24 cellular contexts compared by ENCODE assay signal in genomic region chr9:86036555-86036954, GRCh38.
DNase-seq lines count a peak whose midpoint lies in the region; FAIRE-seq and TF ChIP-seq lines count a peak whose summit lies in the region.
"Had no signal": no experiment of that assay in that cellular context is flagged by ENCODE, and none has a peak within 500 bp of the region (broad histone marks: within the 10 kb centered on the region; RNA-seq: fewer than 3 reads in every experiment).

No MANE protein-coding gene starts in this region.

- H3K9me3 Mint-ChIP-seq in nephron (no peaks in the 10 kb centered on the region), osteocyte (ENCODE audit: unreplicated experiment) (no peaks in the 10 kb centered on the region)
- no peaks in the 10 kb centered on the region for H3K9me3 Mint-ChIP-seq in activated T-cell treated with anti-CD3 and anti-CD28 coated beads, Interleukin-2, amount 50 U/mL, for 24 hours
- H3K9me3 Mint-ChIP-seq: activated T-helper 2 cell treated with anti-CD3 and anti-CD28 coated beads, Interferon-gamma antibody, Interleukin-2, Interleukin-4, amounts not matched to agents 10 μg/mL and 5 μg/mL and 100 μg/mL, durations not matched to agents 14 hours and 24 hours and 36 hours; HFFc6 had no signal

- TF ChIP-seq CTCF in VCaP (conservative IDR thresholded peaks at IDR 0.05) (no peak), nephron (IDR thresholded peaks at IDR 0.05; ENCODE audit: unreplicated experiment in 3 of 3) (no peak), osteocyte (IDR thresholded peaks at IDR 0.05) (no peak)

- peak overlapping the region in 2 of 3 experiments; percentile 4 to 41 for H3K27ac Mint-ChIP-seq in nephron
- no peak overlapping the region for H3K27ac Mint-ChIP-seq in activated T-cell treated with anti-CD3 and anti-CD28 coated beads, Interleukin-2, amount 50 U/mL, for 24 hours
- no peak overlapping the region for H3K27ac Mint-ChIP-seq in osteocyte (ENCODE audit: unreplicated experiment)
- H3K27ac Mint-ChIP-seq: activated naive CD8-positive, alpha-beta T cell; activated T-helper 2 cell treated with anti-CD3 and anti-CD28 coated beads, Interferon-gamma antibody, Interleukin-2, Interleukin-4, amounts not matched to agents 10 μg/mL and 5 μg/mL and 100 μg/mL, durations not matched to agents 14 hours and 24 hours and 36 hours; CD14-positive monocyte; HFFc6 had no signal

- H3K36me3 Mint-ChIP-seq in nephron (ENCODE audit: low read depth) (peaks cover 82% of the 10 kb centered on the region), osteocyte (ENCODE audit: unreplicated experiment) (peaks cover 44% of the 10 kb centered on the region)
- peaks cover 6% of the 10 kb centered on the region for H3K36me3 Mint-ChIP-seq in activated T-cell treated with anti-CD3 and anti-CD28 coated beads, Interleukin-2, amount 50 U/mL, for 24 hours (ENCODE audit: low read depth)

- H3K4me1 Mint-ChIP-seq in nephron = peaks cover 11% of the 10 kb centered on the region
- no peaks in the 10 kb centered on the region for H3K4me1 Mint-ChIP-seq in activated T-cell treated with anti-CD3 and anti-CD28 coated beads, Interleukin-2, amount 50 U/mL, for 24 hours (ENCODE audit: low read depth)
- peaks cover 2% of the 10 kb centered on the region for H3K4me1 Mint-ChIP-seq in osteocyte (ENCODE audit: unreplicated experiment)
- H3K4me1 Mint-ChIP-seq: CD14-positive monocyte had no signal

- peak; percentile 2 to 36 for DNase-seq in NCI-H2081 (lab: John Stamatoyannopoulos, UW)
- no peak for DNase-seq in NCI-H2081 treated with DMSO at 0.1 percent for 48 hours (lab: John Stamatoyannopoulos, UW)
- DNase-seq in NCI-H1092 (lab: John Stamatoyannopoulos, UW) = peak; percentile 21
- DNase-seq in HTR-8/SVneo (ENCODE audit: insufficient read length, low spot score) = no peak
- no peak for DNase-seq in activated T-cell treated with anti-CD3 and anti-CD28 coated beads, Interleukin-2, amount 50 U/mL, for 24 hours
- DNase-seq in osteocyte (ENCODE audit: extremely low spot score, unreplicated experiment) = no peak
- DNase-seq: activated CD4-positive, alpha-beta T cell treated with anti-CD3 and anti-CD28 coated beads for 4 hours; GM23248; HFFc6; KBM-7; mammary epithelial cell; NCI-H1105 treated with DMSO at 0.1 percent for 48 hours; NCI-H526 treated with DMSO at 0.1 percent for 48 hours; stimulated activated CD4-positive, alpha-beta T cell treated with anti-CD3 and anti-CD28 coated beads, Interleukin-4, amount 100 ng/mL, for 1 hour; SW 1271; tibial artery had no signal

- no peak for FAIRE-seq in HTR-8/SVneo (lab: Jason Lieb, UNC)
- FAIRE-seq: A204.1, bronchial epithelial cell, RCC 7860 had no signal

- H3K27ac ChIP-seq in VCaP = peak overlapping the region; percentile 93
- H3K27ac ChIP-seq: GM23248, tibial artery had no signal

- H3K4me3 Mint-ChIP-seq in nephron (no peak overlapping the region), osteocyte (ENCODE audit: unreplicated experiment) (no peak overlapping the region)
- H3K4me3 Mint-ChIP-seq in activated T-cell treated with anti-CD3 and anti-CD28 coated beads, Interleukin-2, amount 50 U/mL, for 24 hours = no peak overlapping the region
- H3K4me3 Mint-ChIP-seq: activated naive CD8-positive, alpha-beta T cell; CD14-positive monocyte; HFFc6 had no signal

- H3K27me3 Mint-ChIP-seq in nephron (ENCODE audit: low read depth) = no peaks in the 10 kb centered on the region
- H3K27me3 Mint-ChIP-seq in activated T-cell treated with anti-CD3 and anti-CD28 coated beads, Interleukin-2, amount 50 U/mL, for 24 hours = no peaks in the 10 kb centered on the region
- no peaks in the 10 kb centered on the region for H3K27me3 Mint-ChIP-seq in osteocyte (ENCODE audit: unreplicated experiment)
- H3K27me3 Mint-ChIP-seq: activated naive CD8-positive, alpha-beta T cell had no signal

Comparison
In these comparisons a context has a peak if more than half of its experiments do, and no peak if none do; other contexts are left out.
1. DNase-seq: peak in NCI-H2081 (2 of 2) and NCI-H1092 (single experiment); none in NCI-H2081 treated with DMSO at 0.1 percent for 48 hours (single experiment), HTR-8/SVneo (single experiment), activated T-cell treated with anti-CD3 and anti-CD28 coated beads, Interleukin-2, amount 50 U/mL, for 24 hours (single experiment) and osteocyte (single experiment).
2. H3K27ac Mint-ChIP-seq: peak in nephron (2 of 3); none in activated T-cell treated with anti-CD3 and anti-CD28 coated beads, Interleukin-2, amount 50 U/mL, for 24 hours (single experiment) and osteocyte (single experiment).